In the genomic region with DNA sequence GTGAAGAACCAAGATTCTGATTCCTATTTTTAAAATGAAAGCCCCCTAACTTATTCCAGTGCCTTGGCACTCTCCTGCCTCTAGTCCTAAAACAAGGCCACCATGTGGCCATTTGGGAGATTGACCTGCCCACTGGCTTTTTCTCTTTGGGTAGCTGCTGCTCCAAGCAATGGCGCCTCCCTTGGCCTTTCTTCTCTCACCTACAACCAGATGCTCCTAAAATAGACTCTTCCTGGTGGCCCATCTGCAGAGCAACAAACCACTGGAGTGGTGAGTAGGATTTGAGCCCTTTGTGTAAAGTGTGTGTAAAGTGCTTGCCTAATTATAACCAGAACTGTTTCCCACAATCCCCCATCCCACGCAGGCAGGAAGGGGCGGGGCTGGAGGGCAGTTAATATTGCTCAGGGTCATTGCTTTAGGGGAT, we compare ENCODE assay signal across 8 cellular contexts.
DNase-seq lines count a peak whose midpoint lies in the region; ATAC-seq and TF ChIP-seq lines count a peak whose summit lies in the region.

No MANE protein-coding gene starts in this region.

- no peaks in the 10 kb centered on the region for H3K9me3 Mint-ChIP-seq in activated T-helper 2 cell treated with anti-CD3 and anti-CD28 coated beads, Interferon-gamma antibody, Interleukin-2, Interleukin-4, amounts not matched to agents 10 μg/mL and 5 μg/mL and 100 μg/mL, durations not matched to agents 14 hours and 24 hours and 36 hours

- intact Hi-C loops in activated T-helper 2 cell treated with anti-CD3 and anti-CD28 coated beads, Interferon-gamma antibody, Interleukin-2, Interleukin-4, amounts not matched to agents 10 μg/mL and 5 μg/mL and 100 μg/mL, durations not matched to agents 14 hours and 24 hours and 36 hours (cut with micrococcal nuclease), result no loop called here
- intact Hi-C loops in ovary (cut with DNase I), result no loop called here

- H3K27ac ChIP-seq in 22Rv1 (no peak overlapping the region), ovary (no peak overlapping the region)

- ATAC-seq in esophagus mucosa (peak; percentile 44), GM21529 (IDR thresholded peaks at IDR 0.05; ENCODE audit: unreplicated experiment) (no peak)

- DNase-seq in NCI-H524 (lab: John Stamatoyannopoulos, UW) (peak; percentile 91 to 93), ovary (no peak), GOT3 (lab: John Stamatoyannopoulos, UW) (no peak)
- no peak for DNase-seq in activated T-helper 2 cell treated with anti-CD3 and anti-CD28 coated beads, Interferon-gamma antibody, Interleukin-2, Interleukin-4, amounts not matched to agents 10 μg/mL and 5 μg/mL and 100 μg/mL, durations not matched to agents 14 hours and 24 hours and 36 hours (ENCODE audit: low spot score)

- TF ChIP-seq CTCF in 22Rv1 (IDR thresholded peaks at IDR 0.05) (peak; percentile 71), GM12874 (IDR thresholded peaks at IDR 0.05; ENCODE audit: insufficient read depth, low read depth, low read length) (peak; percentile 49), ovary (IDR thresholded peaks at IDR 0.05) (no peak)

- no peak overlapping the region for H3K4me3 Mint-ChIP-seq in activated T-helper 2 cell treated with anti-CD3 and anti-CD28 coated beads, Interferon-gamma antibody, Interleukin-2, Interleukin-4, amounts not matched to agents 10 μg/mL and 5 μg/mL and 100 μg/mL, durations not matched to agents 14 hours and 24 hours and 36 hours (ENCODE audit: low read depth)

- no peak overlapping the region for H3K4me3 ChIP-seq in ovary

- H3K9me3 ChIP-seq in ovary, result no peaks in the 10 kb centered on the region

- no peak for TF ChIP-seq EP300 in ovary (IDR thresholded peaks at IDR 0.05)

- no peaks in the 10 kb centered on the region for H3K36me3 ChIP-seq in ovary

- no peak overlapping the region for H3K27ac Mint-ChIP-seq in activated T-helper 2 cell treated with anti-CD3 and anti-CD28 coated beads, Interferon-gamma antibody, Interleukin-2, Interleukin-4, amounts not matched to agents 10 μg/mL and 5 μg/mL and 100 μg/mL, durations not matched to agents 14 hours and 24 hours and 36 hours

- H3K4me1 ChIP-seq in ovary (ENCODE audit: insufficient read depth), result peaks cover 2% of the 10 kb centered on the region

- H3K36me3 Mint-ChIP-seq in activated T-helper 2 cell treated with anti-CD3 and anti-CD28 coated beads, Interferon-gamma antibody, Interleukin-2, Interleukin-4, amounts not matched to agents 10 μg/mL and 5 μg/mL and 100 μg/mL, durations not matched to agents 14 hours and 24 hours and 36 hours (ENCODE audit: low read depth), result no peaks in the 10 kb centered on the region

- TF ChIP-seq POLR2A in ovary (IDR thresholded peaks at IDR 0.05), result no peak

- H3K27me3 ChIP-seq in ovary, result no peaks in the 10 kb centered on the region

- H3K4me1 Mint-ChIP-seq in activated T-helper 2 cell treated with anti-CD3 and anti-CD28 coated beads, Interferon-gamma antibody, Interleukin-2, Interleukin-4, amounts not matched to agents 10 μg/mL and 5 μg/mL and 100 μg/mL, durations not matched to agents 14 hours and 24 hours and 36 hours (ENCODE audit: low read depth), result no peaks in the 10 kb centered on the region

- WGBS in ovary, 3 donors, result 82 to 88% (median 85%) methylated on average over 3 of the region's 3 CpGs

- H3K27me3 Mint-ChIP-seq in activated T-helper 2 cell treated with anti-CD3 and anti-CD28 coated beads, Interferon-gamma antibody, Interleukin-2, Interleukin-4, amounts not matched to agents 10 μg/mL and 5 μg/mL and 100 μg/mL, durations not matched to agents 14 hours and 24 hours and 36 hours (ENCODE audit: low read depth), result no peaks in the 10 kb centered on the region

Comparison
In these comparisons a context has a peak if more than half of its experiments do, and no peak if none do; other contexts are left out.
1. CTCF ChIP-seq: peak in 22Rv1 (single experiment) and GM12874 (single experiment); none in ovary (0 of 3).
2. DNase-seq: peak in NCI-H524 (2 of 2); none in activated T-helper 2 cell treated with anti-CD3 and anti-CD28 coated beads, Interferon-gamma antibody, Interleukin-2, Interleukin-4, amounts not matched to agents 10 μg/mL and 5 μg/mL and 100 μg/mL, durations not matched to agents 14 hours and 24 hours and 36 hours (single experiment), ovary (0 of 5) and GOT3 (single experiment).